ENCODE assay signal across 14 cellular contexts in the genomic region with DNA sequence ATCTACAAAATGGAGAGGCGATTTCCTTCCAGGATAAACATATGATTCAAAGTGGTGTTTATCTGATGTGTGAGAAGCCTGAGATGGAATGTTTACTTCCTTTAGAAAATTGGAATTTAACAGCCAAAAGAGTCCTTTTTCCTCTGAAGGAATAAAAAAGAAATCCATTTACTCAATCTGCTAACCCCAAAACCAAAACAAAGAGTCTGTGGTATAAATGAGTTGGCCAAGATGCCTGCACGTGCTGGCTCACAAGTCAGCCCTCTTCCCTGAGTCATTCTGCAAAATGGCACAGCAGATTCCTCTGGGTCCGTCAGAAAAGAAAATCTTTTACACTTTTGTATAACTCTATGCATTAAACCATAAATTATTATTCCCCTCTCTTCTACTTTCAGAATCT.
A peak's percentile ranks its signal among the peaks of the same experiment; 100 is the strongest.
DNase-seq lines count a peak whose midpoint lies in the region; TF ChIP-seq lines count a peak whose summit lies in the region.
"Had no signal": no experiment of that assay in that cellular context is flagged by ENCODE, and none has a peak within 500 bp of the region (broad histone marks: within the 10 kb centered on the region; RNA-seq: fewer than 3 reads in every experiment).

No MANE protein-coding gene starts in this region.

- H3K4me3 ChIP-seq in AG10803 (ENCODE audit: low read length) (no peak overlapping the region), osteoblast (ENCODE audit: insufficient read depth, low read length) (no peak overlapping the region), SJCRH30 (no peak overlapping the region), endodermal cell (ENCODE audit: low read length) (no peak overlapping the region)
- H3K4me3 ChIP-seq: adrenal gland, sigmoid colon had no signal

- H3K27me3 ChIP-seq in osteoblast (ENCODE audit: insufficient read depth, low read length) (no peaks in the 10 kb centered on the region), SJCRH30 (no peaks in the 10 kb centered on the region), endodermal cell (ENCODE audit: control insufficient read depth, insufficient read depth, low read length, poor library complexity, severe bottlenecking) (no peaks in the 10 kb centered on the region)
- H3K27me3 ChIP-seq: adrenal gland, sigmoid colon had no signal

- no peaks in the 10 kb centered on the region for H4K20me1 ChIP-seq in osteoblast (ENCODE audit: insufficient read depth, low read length)

- no peak overlapping the region for H2AFZ ChIP-seq in osteoblast (ENCODE audit: low read length)

- no peaks in the 10 kb centered on the region for H3K36me3 Mint-ChIP-seq in endodermal cell (ENCODE audit: low read depth)
- H3K36me3 Mint-ChIP-seq: CD8-positive, alpha-beta T cell had no signal

- H3K9ac ChIP-seq in endodermal cell (ENCODE audit: extremely low read depth, low read length, poor library complexity, severe bottlenecking), result no peak overlapping the region

- H3K9me3 ChIP-seq in osteoblast (ENCODE audit: low read depth, low read length) (no peaks in the 10 kb centered on the region), SJCRH30 (replicated peaks) (no peaks in the 10 kb centered on the region), endodermal cell (ENCODE audit: control insufficient read depth, low read length) (no peaks in the 10 kb centered on the region)
- H3K9me3 ChIP-seq: adrenal gland, sigmoid colon had no signal

- peak overlapping the region; percentile 74 for H3K4me2 ChIP-seq in osteoblast (ENCODE audit: insufficient read depth, low read length)

- H3K36me3 ChIP-seq in osteoblast (ENCODE audit: insufficient read depth, low read length), result no peaks in the 10 kb centered on the region
- H3K36me3 ChIP-seq in SJCRH30, result no peaks in the 10 kb centered on the region
- no peaks in the 10 kb centered on the region for H3K36me3 ChIP-seq in endodermal cell (ENCODE audit: control insufficient read depth, insufficient read depth, low read length)
- H3K36me3 ChIP-seq: adrenal gland, sigmoid colon had no signal

- peaks cover 61% of the 10 kb centered on the region for H3K4me1 ChIP-seq in osteoblast (ENCODE audit: insufficient read depth, low read length)
- no peaks in the 10 kb centered on the region for H3K4me1 ChIP-seq in SJCRH30
- H3K4me1 ChIP-seq in endodermal cell (ENCODE audit: control insufficient read depth, insufficient read depth, low read length), result no peaks in the 10 kb centered on the region

- TF ChIP-seq CTCF in AG10803 (conservative IDR thresholded peaks at IDR 0.05; ENCODE audit: low read length) (no peak), osteoblast (IDR thresholded peaks at IDR 0.05; ENCODE audit: extremely low read depth, low read depth, low read length) (no peak), endodermal cell (conservative IDR thresholded peaks at IDR 0.05) (no peak)

- no peak overlapping the region for H3K4me3 Mint-ChIP-seq in endodermal cell
- H3K4me3 Mint-ChIP-seq: CD8-positive, alpha-beta T cell had no signal

- H3K9me3 Mint-ChIP-seq in endodermal cell, result peaks cover 5% of the 10 kb centered on the region

- DNase-seq in AG10803 (ENCODE audit: low read depth) (peak; percentile 96), H4 (ENCODE audit: low spot score) (peak; percentile 90), astrocyte of the hippocampus (ENCODE audit: low read depth, low spot score) (peak; percentile 88), osteoblast (ENCODE audit: insufficient read length, low spot score, missing footprints) (peak; percentile 69), RPMI8226 (no peak), SJCRH30 (no peak), NCI-H1694 (lab: John Stamatoyannopoulos, UW) (no peak), endodermal cell (no peak)
- DNase-seq: activated CD8-positive, alpha-beta memory T cell treated with anti-CD3 and anti-CD28 coated beads, Interleukin-2, amount 50 U/mL, for 4 hours; adrenal gland; CD8-positive, alpha-beta T cell; Kasumi-1; NCI-H2171; sigmoid colon had no signal

- 83 to 100% methylated on average over 2 to 3 of the region's 3 CpGs for WGBS in endodermal cell (ENCODE audit: insufficient coverage in 1 of 2, insufficient read length in 1 of 2), 2 experiments

- peaks cover 2% of the 10 kb centered on the region for H3K27me3 Mint-ChIP-seq in endodermal cell (ENCODE audit: insufficient read depth)

- H3K4me1 Mint-ChIP-seq in endodermal cell, result peaks cover 4% of the 10 kb centered on the region

- peaks cover 51% of the 10 kb centered on the region for H3K79me2 ChIP-seq in osteoblast (ENCODE audit: insufficient read depth, low read length)

- peak overlapping the region; percentile 98 for H3K27ac ChIP-seq in osteoblast (ENCODE audit: low read depth, low read length)
- no peak overlapping the region for H3K27ac ChIP-seq in SJCRH30
- no peak overlapping the region for H3K27ac ChIP-seq in endodermal cell (ENCODE audit: low read depth, low read length)

- no peak overlapping the region for H3K27ac Mint-ChIP-seq in endodermal cell
- H3K27ac Mint-ChIP-seq: CD8-positive, alpha-beta T cell had no signal

Comparison
In these comparisons a context has a peak if more than half of its experiments do, and no peak if none do; other contexts are left out.
1. DNase-seq: peak in AG10803 (single experiment), H4 (single experiment), astrocyte of the hippocampus (single experiment) and osteoblast (single experiment); none in RPMI8226 (single experiment), SJCRH30 (0 of 2), NCI-H1694 (single experiment) and endodermal cell (single experiment).